Comparison of ENCODE assay signal across 11 cellular contexts in genomic region chr12:67358686-67359374, GRCh38.
DNase-seq lines count a peak whose midpoint lies in the region; ATAC-seq and TF ChIP-seq lines count a peak whose summit lies in the region.
"Had no signal": no experiment of that assay in that cellular context is flagged by ENCODE, and none has a peak within 500 bp of the region (broad histone marks: within the 10 kb centered on the region; RNA-seq: fewer than 3 reads in every experiment).

No MANE protein-coding gene starts in this region.

- peak overlapping the region; percentile 49 for H3K4me2 ChIP-seq in osteoblast (ENCODE audit: insufficient read depth, low read length)

- H3K27me3 ChIP-seq in MG63: no peaks in the 10 kb centered on the region
- no peaks in the 10 kb centered on the region for H3K27me3 ChIP-seq in osteoblast (ENCODE audit: insufficient read depth, low read length)

- H3K27ac Mint-ChIP-seq in mesothelial cell of epicardium: no peak overlapping the region
- H3K27ac Mint-ChIP-seq: activated CD4-positive, alpha-beta memory T cell treated with anti-CD3 and anti-CD28 coated beads, Interleukin-2, amount 10 ng/mL, durations not matched to agents 7 days and 5 days had no signal

- no peak overlapping the region for H2AFZ ChIP-seq in osteoblast (ENCODE audit: low read length)
- H2AFZ ChIP-seq: parathyroid adenoma had no signal

- in situ Hi-C loops in astrocyte of the spinal cord (cut with HindIII; ENCODE audit: low sequenced_read_pairs): no loop called here

- no peaks in the 10 kb centered on the region for H3K27me3 Mint-ChIP-seq in mesothelial cell of epicardium (ENCODE audit: low read depth)
- H3K27me3 Mint-ChIP-seq: activated CD4-positive, alpha-beta memory T cell treated with anti-CD3 and anti-CD28 coated beads, Interleukin-2, amount 10 ng/mL, durations not matched to agents 7 days and 5 days had no signal

- H3K9me3 Mint-ChIP-seq in mesothelial cell of epicardium: peaks cover 16% of the 10 kb centered on the region
- H3K9me3 Mint-ChIP-seq: activated CD4-positive, alpha-beta memory T cell treated with anti-CD3 and anti-CD28 coated beads, Interleukin-2, amount 10 ng/mL, durations not matched to agents 7 days and 5 days had no signal

- H3K4me1 Mint-ChIP-seq in mesothelial cell of epicardium: peaks cover 44% of the 10 kb centered on the region

- TF ChIP-seq CTCF in astrocyte of the spinal cord (IDR thresholded peaks at IDR 0.05; ENCODE audit: low read depth, low read length) (no peak), osteoblast (IDR thresholded peaks at IDR 0.05; ENCODE audit: extremely low read depth, low read depth, low read length) (no peak), mesothelial cell of epicardium (IDR thresholded peaks at IDR 0.05; ENCODE audit: unreplicated experiment) (no peak)

- H3K4me1 ChIP-seq in osteoblast (ENCODE audit: insufficient read depth, low read length): peaks cover 55% of the 10 kb centered on the region
- H3K4me1 ChIP-seq: parathyroid adenoma had no signal

- TF ChIP-seq POLR2A in erythroblast (IDR thresholded peaks at IDR 0.05; ENCODE audit: low read length): no peak

- no peaks in the 10 kb centered on the region for H4K20me1 ChIP-seq in osteoblast (ENCODE audit: insufficient read depth, low read length)

- ATAC-seq in GM18511 (IDR thresholded peaks at IDR 0.05; ENCODE audit: unreplicated experiment): peak; percentile 46
- no peak for ATAC-seq in GM18520 (IDR thresholded peaks at IDR 0.05; ENCODE audit: unreplicated experiment)
- no peak for ATAC-seq in HG03097 (IDR thresholded peaks at IDR 0.05; ENCODE audit: low FRiP score, unreplicated experiment)

- H3K36me3 ChIP-seq in MG63 (no peaks in the 10 kb centered on the region), osteoblast (ENCODE audit: insufficient read depth, low read length) (no peaks in the 10 kb centered on the region)

- H3K9me3 ChIP-seq in MG63: no peaks in the 10 kb centered on the region
- H3K9me3 ChIP-seq in osteoblast (ENCODE audit: low read depth, low read length): no peaks in the 10 kb centered on the region

- H3K27ac ChIP-seq in osteoblast (ENCODE audit: low read depth, low read length): peak overlapping the region; percentile 81
- H3K27ac ChIP-seq: parathyroid adenoma had no signal

- H3K4me3 ChIP-seq in MG63 (no peak overlapping the region), astrocyte of the spinal cord (ENCODE audit: low read depth, low read length) (no peak overlapping the region), osteoblast (ENCODE audit: insufficient read depth, low read length) (no peak overlapping the region)

- no peaks in the 10 kb centered on the region for H3K79me2 ChIP-seq in osteoblast (ENCODE audit: insufficient read depth, low read length)
- H3K79me2 ChIP-seq: parathyroid adenoma had no signal

- no peak overlapping the region for H3K4me3 Mint-ChIP-seq in mesothelial cell of epicardium
- H3K4me3 Mint-ChIP-seq: activated CD4-positive, alpha-beta memory T cell treated with anti-CD3 and anti-CD28 coated beads, Interleukin-2, amount 10 ng/mL, durations not matched to agents 7 days and 5 days had no signal

- peaks cover 3% of the 10 kb centered on the region for H3K36me3 Mint-ChIP-seq in mesothelial cell of epicardium

- DNase-seq in MG63 (peak; percentile 38), astrocyte of the spinal cord (ENCODE audit: low read depth, low spot score) (peak; percentile 90), osteoblast (ENCODE audit: insufficient read length, low spot score, missing footprints) (peak; percentile 48), erythroblast (lab: John Stamatoyannopoulos, UW) (no peak), mesothelial cell of epicardium (ENCODE audit: low spot score in 2 of 2, unreplicated experiment in 2 of 2) (no peak)
- DNase-seq: activated CD4-positive, alpha-beta memory T cell treated with anti-CD3 and anti-CD28 coated beads, Interleukin-2, amount 10 ng/mL, durations not matched to agents 7 days and 5 days; stimulated activated naive CD4-positive, alpha-beta T cell treated with Interleukin-2 at 50 U/mL for 16 hours had no signal

Comparison
In these comparisons a context has a peak if more than half of its experiments do, and no peak if none do; other contexts are left out.
1. DNase-seq: peak in MG63 (single experiment), astrocyte of the spinal cord (single experiment) and osteoblast (single experiment); none in erythroblast (0 of 2) and mesothelial cell of epicardium (0 of 2).